In genomic region chr4:118834960-118835895, GRCh38 we compare ENCODE assay signal across 8 cellular contexts. TPM values are rescaled to one million over a fixed set of nuclear protein-coding genes. Genes with fewer than 3 reads are reported as not detected.
A peak's percentile ranks its signal among the peaks of the same experiment; 100 is the strongest.
DNase-seq lines count a peak whose midpoint lies in the region; ATAC-seq, FAIRE-seq and TF ChIP-seq lines count a peak whose summit lies in the region.

No MANE protein-coding gene starts in this region.

- DNase-seq in BE2C: peak; percentile 60
- DNase-seq in NOMO-1 (lab: John Stamatoyannopoulos, UW; ENCODE audit: unreplicated experiment in 2 of 2): peak; percentile 48 to 76
- DNase-seq in activated CD8-positive, alpha-beta memory T cell treated with anti-CD3 and anti-CD28 coated beads, Interleukin-2, amount 50 U/mL, for 4 hours: peak; percentile 36
- DNase-seq in endothelial cell of umbilical vein (ENCODE audit: low read depth, low spot score): peak; percentile 90
- peak; percentile 19 to 25 for DNase-seq in stimulated activated CD8-positive, alpha-beta memory T cell treated with anti-CD3 and anti-CD28 coated beads, Interleukin-4, amount 100 ng/mL, for 4 hours (ENCODE audit: low read depth in 2 of 2, low spot score in 1 of 2)

- peak overlapping the region; percentile 33 for H2AFZ ChIP-seq in endothelial cell of umbilical vein (ENCODE audit: low read depth, low read length)

- no peak for TF ChIP-seq CTCF in BE2C (IDR thresholded peaks at IDR 0.05; ENCODE audit: low read depth, low read length)
- TF ChIP-seq CTCF in endothelial cell of umbilical vein (IDR thresholded peaks at IDR 0.05; ENCODE audit: extremely low read depth in 1 of 2, insufficient read depth in 1 of 2, low read depth in 1 of 2, low read length in 2 of 2): no peak

- BruUV-seq in endothelial cell of umbilical vein (replicated peaks; lab: Mats Ljungman, UMichigan): TSS peak; percentile 78

- CTCF ChIA-PET in endothelial cell of umbilical vein (lab: Charles Lee): interaction anchor here (0.9 to 3.4 kb wide), 7 partner anchors 10 to 133 kb away, joined by 3 to 19 read pairs (median 4); no protein-coding TSS in a partner anchor

- WGBS in mesodermal cell (ENCODE audit: insufficient coverage in 2 of 2), 2 experiments: 0 to 1% methylated on average over 15 to 26 of the region's 31 CpGs

- intact Hi-C loops in endothelial cell of umbilical vein (cut with micrococcal nuclease): loop anchor here (2.0 to 10.0 kb wide), 5 partner anchors 132 to 690 kb away; partner anchors contain the start of genes METTL14 and USP53

- no peaks in the 10 kb centered on the region for H3K9me3 ChIP-seq in BE2C
- no peaks in the 10 kb centered on the region for H3K9me3 ChIP-seq in endothelial cell of umbilical vein (replicated peaks; ENCODE audit: control insufficient read depth, insufficient read depth, low read length)
- no peaks in the 10 kb centered on the region for H3K9me3 ChIP-seq in mesodermal cell (ENCODE audit: control insufficient read depth, low read length)

- H3K4me3 ChIP-seq in BE2C (ENCODE audit: low read depth, low read length) (peak overlapping the region; percentile 96), endothelial cell of umbilical vein (replicated peaks in 1 of 3; ENCODE audit: insufficient read depth in 1 of 3, low read depth in 1 of 3, low read length in 3 of 3) (peak overlapping the region; percentile 87 to 95 (median 95)), mesodermal cell (ENCODE audit: extremely low read depth, insufficient read depth, low read length, poor library complexity, severe bottlenecking) (peak overlapping the region; percentile 89)

- H3K36me3 ChIP-seq in BE2C (peaks cover 28% of the 10 kb centered on the region), endothelial cell of umbilical vein (ENCODE audit: control insufficient read depth in 2 of 2, extremely low read depth in 1 of 2, insufficient read depth in 2 of 2, low read length in 2 of 2) (peaks cover 7 to 18% of the 10 kb centered on the region in 2 experiments), mesodermal cell (ENCODE audit: control insufficient read depth, insufficient read depth, low read length) (peaks cover 37% of the 10 kb centered on the region)

- ATAC-seq in GM18907 (IDR thresholded peaks at IDR 0.05; ENCODE audit: unreplicated experiment) (peak; percentile 73), HG03097 (IDR thresholded peaks at IDR 0.05; ENCODE audit: low FRiP score, unreplicated experiment) (peak; percentile 71)

- FAIRE-seq in endothelial cell of umbilical vein (lab: Jason Lieb, UNC): peak; percentile 77

- dilution Hi-C loops in endothelial cell of umbilical vein (cut with MboI; ENCODE audit: extremely low pct_ligation_motif_present, low sequenced_read_pairs): no loop called here

- no peaks in the 10 kb centered on the region for H3K9me1 ChIP-seq in endothelial cell of umbilical vein (replicated peaks; ENCODE audit: control insufficient read depth, extremely low read depth, insufficient read depth, low read length)

- POLR2A ChIA-PET in endothelial cell of umbilical vein (lab: Charles Lee): interaction anchor here (0.7 to 0.8 kb wide), 2 partner anchors 25 to 63 kb away, joined by 4 read pairs; no protein-coding TSS in a partner anchor

- peak overlapping the region; percentile 97 for H3K9ac ChIP-seq in endothelial cell of umbilical vein (replicated peaks; ENCODE audit: extremely low read depth, insufficient read depth, low read length)

- H3K27me3 ChIP-seq in BE2C (no peaks in the 10 kb centered on the region), endothelial cell of umbilical vein (ENCODE audit: control insufficient read depth in 2 of 2, insufficient read depth in 2 of 2, low read length in 2 of 2) (no peaks in the 10 kb centered on the region)

- peak overlapping the region; percentile 91 for H3K27ac ChIP-seq in endothelial cell of umbilical vein (ENCODE audit: insufficient read depth, low read depth, low read length)
- peak overlapping the region; percentile 99 for H3K27ac ChIP-seq in mesodermal cell (ENCODE audit: low read depth, low read length, severe bottlenecking)

- H3K4me1 ChIP-seq in BE2C: no peaks in the 10 kb centered on the region
- H3K4me1 ChIP-seq in endothelial cell of umbilical vein (ENCODE audit: control insufficient read depth, extremely low read depth, insufficient read depth, low read length): peaks cover 20% of the 10 kb centered on the region
- peaks cover 11% of the 10 kb centered on the region for H3K4me1 ChIP-seq in mesodermal cell (ENCODE audit: control insufficient read depth, insufficient read depth, low read length, poor library complexity, severe bottlenecking)

- no peaks in the 10 kb centered on the region for H4K20me1 ChIP-seq in endothelial cell of umbilical vein (replicated peaks; ENCODE audit: control insufficient read depth, extremely low read depth, insufficient read depth, low read length)

- peak; percentile 65 for TF ChIP-seq POLR2A in endothelial cell of umbilical vein (IDR thresholded peaks at IDR 0.05; ENCODE audit: low read depth, low read length)

- peak overlapping the region; percentile 97 for H3K4me2 ChIP-seq in endothelial cell of umbilical vein (ENCODE audit: insufficient read depth, low read length)

- H3K79me2 ChIP-seq in endothelial cell of umbilical vein (ENCODE audit: control insufficient read depth, insufficient read depth, low read length): peaks cover 54% of the 10 kb centered on the region

TF ChIP-seq in endothelial cell of umbilical vein, 7 proteins besides CTCF, POLR2A, EP300 and RAD21:
- TF ChIP-seq JUN (IDR thresholded peaks at IDR 0.05; ENCODE audit: borderline replicate concordance, insufficient read depth, insufficient read length, low read depth): no peak
- peak; percentile 65 for TF ChIP-seq POLR2AphosphoS5 (IDR thresholded peaks at IDR 0.05; ENCODE audit: insufficient read depth, low read depth, low read length)

RNA-seq across cellular contexts. Expression of gene SEC24D, which starts 0.7 kb away (rescaled TPM):
- 25.3 TPM for polyA plus RNA-seq in BE2C (2012; ENCODE audit: insufficient read depth, insufficient read length, low read depth)
- total RNA-seq in endothelial cell of umbilical vein: 127 and 133 TPM in 2 replicates
- polyA plus RNA-seq in endothelial cell of umbilical vein: 81.5 and 88.8 TPM in 2 replicates
- polyA plus RNA-seq in endothelial cell of umbilical vein (2011; cell fraction: cytosol; rRNA removed): 52.0 and 61.7 TPM in 2 replicates
- 132 and 151 TPM in 2 replicates for polyA plus RNA-seq in endothelial cell of umbilical vein (2011; cell fraction: nucleus; rRNA removed)
- polyA plus RNA-seq in endothelial cell of umbilical vein (2012): 73.7 and 81.8 TPM in 2 replicates
- polyA minus RNA-seq in endothelial cell of umbilical vein: 114 and 132 TPM in 2 replicates
- 4.4 TPM for polyA minus RNA-seq in endothelial cell of umbilical vein (2011; cell fraction: cytosol; rRNA and poly(A)+ RNA removed)
- 296 and 303 TPM in 2 replicates for polyA minus RNA-seq in endothelial cell of umbilical vein (2011; cell fraction: nucleus; rRNA and poly(A)+ RNA removed)
- polyA plus RNA-seq in mesodermal cell (2013, experiment 1 of 2): 89.0 TPM
- polyA plus RNA-seq in mesodermal cell (2013, experiment 2 of 2): 86.1 TPM

RNA-seq across cellular contexts. Expression of gene SYNPO2, which starts 53.4 kb away (rescaled TPM):
- 18.4 TPM for polyA plus RNA-seq in BE2C (2012; ENCODE audit: insufficient read depth, insufficient read length, low read depth)
- 0.07 and 0.13 TPM in 2 replicates for total RNA-seq in endothelial cell of umbilical vein
- 0.03 and 0.06 TPM in 2 replicates for polyA plus RNA-seq in endothelial cell of umbilical vein
- polyA plus RNA-seq in endothelial cell of umbilical vein (2011; cell fraction: cytosol; rRNA removed): 0.04 and 0.08 TPM in 2 replicates
- 0.08 and 0.12 TPM in 2 replicates for polyA plus RNA-seq in endothelial cell of umbilical vein (2011; cell fraction: nucleus; rRNA removed)
- polyA plus RNA-seq in endothelial cell of umbilical vein (2012): 0.05 and 0.07 TPM in 2 replicates
- polyA minus RNA-seq in endothelial cell of umbilical vein: 0.10 and 0.19 TPM in 2 replicates
- polyA minus RNA-seq in endothelial cell of umbilical vein (2011; cell fraction: cytosol; rRNA and poly(A)+ RNA removed): 0.10 TPM
- polyA minus RNA-seq in endothelial cell of umbilical vein (2011; cell fraction: nucleus; rRNA and poly(A)+ RNA removed): 0.19 and 0.34 TPM in 2 replicates
- 0.29 TPM for polyA plus RNA-seq in mesodermal cell (2013, experiment 1 of 2)
- 0.20 TPM for polyA plus RNA-seq in mesodermal cell (2013, experiment 2 of 2)

Comparison
In these comparisons a context has a peak if more than half of its experiments do, and no peak if none do; other contexts are left out.
1. Peak in every context shown above with its lines: DNase-seq, ATAC-seq, H3K4me3 ChIP-seq and H3K27ac ChIP-seq.
2. DNase-seq: peak in every context shown above with its lines; median percentile 90 in endothelial cell of umbilical vein; 62 in NOMO-1; 60 in BE2C; 36 in activated CD8-positive, alpha-beta memory T cell treated with anti-CD3 and anti-CD28 coated beads, Interleukin-2, amount 50 U/mL, for 4 hours; 22 in stimulated activated CD8-positive, alpha-beta memory T cell treated with anti-CD3 and anti-CD28 coated beads, Interleukin-4, amount 100 ng/mL, for 4 hours.